In genomic region chr1:15833842-15834405, GRCh38 we compare ENCODE assay signal across 8 cellular contexts. TPM values are rescaled to one million over a fixed set of nuclear protein-coding genes. Genes with fewer than 3 reads are reported as not detected.
DNase-seq lines count a peak whose midpoint lies in the region; ATAC-seq, FAIRE-seq and TF ChIP-seq lines count a peak whose summit lies in the region.

No MANE protein-coding gene starts in this region.

- H3K36me3 Mint-ChIP-seq in glutamatergic neuron (ENCODE audit: unreplicated experiment): no peaks in the 10 kb centered on the region

- no peaks in the 10 kb centered on the region for H3K4me1 ChIP-seq in small intestine (ENCODE audit: control insufficient read depth in 2 of 2, insufficient read depth in 1 of 2, low read depth in 1 of 2, low read length in 1 of 2)

- peaks cover 11% of the 10 kb centered on the region for H3K27me3 Mint-ChIP-seq in glutamatergic neuron (ENCODE audit: unreplicated experiment)

- H3K27ac ChIP-seq in WERI-Rb-1 (no peak overlapping the region), small intestine (ENCODE audit: low read depth in 1 of 2, low read length in 1 of 2) (peak overlapping the region; percentile 99)

- TF ChIP-seq CTCF in WERI-Rb-1 (IDR thresholded peaks at IDR 0.05; ENCODE audit: low read depth, low read length): no peak
- TF ChIP-seq CTCF in glutamatergic neuron (IDR thresholded peaks at IDR 0.05; ENCODE audit: partially characterized antibody, unreplicated experiment): no peak

- no peak for FAIRE-seq in small intestine (lab: Jason Lieb, UNC)

- no peaks in the 10 kb centered on the region for H3K36me3 ChIP-seq in WERI-Rb-1
- no peaks in the 10 kb centered on the region for H3K36me3 ChIP-seq in small intestine (ENCODE audit: control insufficient read depth in 2 of 2, insufficient read depth in 2 of 2, low read length in 2 of 2)

- H3K4me3 ChIP-seq in WERI-Rb-1 (ENCODE audit: low read depth, low read length) (peak overlapping the region; percentile 30), small intestine (ENCODE audit: low read depth in 1 of 2, low read length in 2 of 2) (peak overlapping the region in 1 of 2 donors; percentile 82)

- no peaks in the 10 kb centered on the region for H3K27me3 ChIP-seq in WERI-Rb-1 (ENCODE audit: insufficient read depth, low read depth, severe bottlenecking)
- no peaks in the 10 kb centered on the region for H3K27me3 ChIP-seq in small intestine (ENCODE audit: control insufficient read depth in 2 of 2, insufficient read depth in 2 of 2, low read length in 2 of 2)

- ATAC-seq in HG03097 (IDR thresholded peaks at IDR 0.05; ENCODE audit: low FRiP score, unreplicated experiment) (no peak), HG02840 (IDR thresholded peaks at IDR 0.05; ENCODE audit: low FRiP score, unreplicated experiment) (no peak)

- H3K27ac Mint-ChIP-seq in glutamatergic neuron (ENCODE audit: unreplicated experiment): peak overlapping the region; percentile 100

- WGBS in small intestine, 3 donors: 0% methylated on average over 10 of the region's 10 CpGs

- peak overlapping the region; percentile 97 for H3K4me3 Mint-ChIP-seq in glutamatergic neuron (ENCODE audit: unreplicated experiment)

- H3K4me1 Mint-ChIP-seq in glutamatergic neuron (ENCODE audit: low read depth, unreplicated experiment): peaks cover 4% of the 10 kb centered on the region

- H3K9me3 Mint-ChIP-seq in glutamatergic neuron (ENCODE audit: unreplicated experiment): peaks cover 11% of the 10 kb centered on the region

- DNase-seq in NCI-H748 (lab: John Stamatoyannopoulos, UW; ENCODE audit: unreplicated experiment) (peak; percentile 36), NCI-H748 treated with DMSO at 0.1 percent for 48 hours (lab: John Stamatoyannopoulos, UW) (no peak), WERI-Rb-1 (no peak), glutamatergic neuron (no peak), small intestine (no peak), T1000 (lab: John Stamatoyannopoulos, UW) (no peak)

- H3K9me3 ChIP-seq in WERI-Rb-1 (ENCODE audit: severe bottlenecking) (peaks cover 18% of the 10 kb centered on the region), small intestine (ENCODE audit: control insufficient read depth, low read depth) (no peaks in the 10 kb centered on the region)

RNA-seq across cellular contexts. Expression of gene SPEN, which starts 13.6 kb away (rescaled TPM):
- total RNA-seq in glutamatergic neuron (ENCODE audit: unreplicated experiment): 52.4 TPM
- polyA plus RNA-seq in small intestine: 10 to 100 TPM; 12.2 to 19.0 (median 12.7) TPM

RNA-seq across cellular contexts. Expression of gene UQCRHL, which starts 26.5 kb away (rescaled TPM):
- total RNA-seq in glutamatergic neuron (ENCODE audit: unreplicated experiment): 2.0 TPM
- polyA plus RNA-seq in small intestine: 1 to 10 TPM; 2.7 to 4.7 (median 3.8) TPM
